In genomic region chr2:172200495-172201085, GRCh38 we compare ENCODE assay signal across 8 cellular contexts.
A peak's percentile ranks its signal among the peaks of the same experiment; 100 is the strongest.
DNase-seq lines count a peak whose midpoint lies in the region; ATAC-seq and TF ChIP-seq lines count a peak whose summit lies in the region.

No MANE protein-coding gene starts in this region.

- H3K27me3 ChIP-seq in breast epithelium (no peaks in the 10 kb centered on the region), OCI-LY1 (ENCODE audit: insufficient read depth, low read length) (0 out of 2 replicates have a peak, but pooled peaks cover 3% of the 10 kb centered on the region), esophagus muscularis mucosa (no peaks in the 10 kb centered on the region)

- TF ChIP-seq CTCF in MCF 10A (IDR thresholded peaks at IDR 0.05; ENCODE audit: unreplicated experiment) = peak; percentile 41
- no peak for TF ChIP-seq CTCF in breast epithelium (IDR thresholded peaks at IDR 0.05)
- TF ChIP-seq CTCF in OCI-LY1 (IDR thresholded peaks at IDR 0.05; ENCODE audit: low read length) = peak; percentile 51
- TF ChIP-seq CTCF in esophagus muscularis mucosa (IDR thresholded peaks at IDR 0.05) = peak in 2 of 3 experiments; percentile 6 to 27

- BruUV-seq in MCF 10A (replicated peaks; lab: Mats Ljungman, UMichigan) = no TSS peak

- no peak for ATAC-seq in GM19023 (IDR thresholded peaks at IDR 0.05; ENCODE audit: unreplicated experiment)
- no peak for ATAC-seq in HG03196 (IDR thresholded peaks at IDR 0.05; ENCODE audit: unreplicated experiment)
- ATAC-seq in GM18873 (IDR thresholded peaks at IDR 0.05; ENCODE audit: low FRiP score, unreplicated experiment) = no peak

- H3K9ac ChIP-seq in OCI-LY1 (ENCODE audit: low read length) = no peak overlapping the region

- H3K4me1 Mint-ChIP-seq in MCF 10A (ENCODE audit: insufficient read depth, unreplicated experiment) = peaks cover 30% of the 10 kb centered on the region

- TF ChIP-seq POLR2A in breast epithelium (IDR thresholded peaks at IDR 0.05) = no peak
- no peak for TF ChIP-seq POLR2A in esophagus muscularis mucosa (IDR thresholded peaks at IDR 0.05; ENCODE audit: low read depth)

- H3K9me3 ChIP-seq in breast epithelium (peaks cover 5 to 6% of the 10 kb centered on the region in 2 donors), OCI-LY1 (ENCODE audit: low read length) (0 out of 2 replicates have a peak, but pooled peaks cover 3% of the 10 kb centered on the region), esophagus muscularis mucosa (peaks cover 0 to 16% (median 10%) of the 10 kb centered on the region in 4 donors)

- H3K9me3 Mint-ChIP-seq in MCF 10A (ENCODE audit: unreplicated experiment) = no peaks in the 10 kb centered on the region

- H3F3A ChIP-seq in OCI-LY1 (ENCODE audit: insufficient read depth, low read length) = no peaks in the 10 kb centered on the region

- no peaks in the 10 kb centered on the region for H3K4me1 ChIP-seq in breast epithelium
- no peaks in the 10 kb centered on the region for H3K4me1 ChIP-seq in OCI-LY1 (ENCODE audit: insufficient read depth, low read length, severe bottlenecking)
- H3K4me1 ChIP-seq in esophagus muscularis mucosa = no peaks in the 10 kb centered on the region

- POLR2A ChIA-PET in MCF 10A (lab: Yijun Ruan, JAX) = interaction anchor here (0.6 to 1.4 kb wide), 5 partner anchors 19 to 252 kb away, joined by 3 to 9 read pairs (median 3); no protein-coding TSS in a partner anchor

- no peaks in the 10 kb centered on the region for H3K79me2 ChIP-seq in OCI-LY1 (ENCODE audit: insufficient read depth, low read length)

- peak overlapping the region in 1 of 2 donors; percentile 13 for H3K27ac ChIP-seq in breast epithelium
- H3K27ac ChIP-seq in OCI-LY1 (ENCODE audit: low read depth, low read length, poor library complexity, severe bottlenecking) = no peak overlapping the region
- H3K27ac ChIP-seq in esophagus muscularis mucosa (replicated peaks in 1 of 4) = no peak overlapping the region

- H3K4me3 ChIP-seq in breast epithelium (no peak overlapping the region), OCI-LY1 (ENCODE audit: low read depth, low read length, poor library complexity, severe bottlenecking) (no peak overlapping the region), esophagus muscularis mucosa (no peak overlapping the region)

- H2AFZ ChIP-seq in OCI-LY1 (ENCODE audit: low read length) = no peak overlapping the region

- no peak overlapping the region for H3K4me3 Mint-ChIP-seq in MCF 10A (ENCODE audit: unreplicated experiment)

- intact Hi-C loops in MCF 10A (cut with micrococcal nuclease) = loop anchor here (10.0 kb wide), 1 partner anchor 264 kb away; no protein-coding TSS in a partner anchor
- intact Hi-C loops in breast epithelium (cut with DNase I; ENCODE audit: low total_unique reads) = no loop called here
- intact Hi-C loops in esophagus muscularis mucosa (cut with DNase I) = no loop called here

- H3K27me3 Mint-ChIP-seq in MCF 10A (ENCODE audit: insufficient read depth, unreplicated experiment) = no peaks in the 10 kb centered on the region

- no peak overlapping the region for H3K4me2 ChIP-seq in OCI-LY1 (ENCODE audit: low read length)

- H3K36me3 ChIP-seq in breast epithelium (no peaks in the 10 kb centered on the region), OCI-LY1 (ENCODE audit: insufficient read depth, low read length) (no peaks in the 10 kb centered on the region), esophagus muscularis mucosa (no peaks in the 10 kb centered on the region)

- H3K27ac Mint-ChIP-seq in MCF 10A (ENCODE audit: low read depth, unreplicated experiment) = peak overlapping the region; percentile 49

- TF ChIP-seq EP300 in esophagus muscularis mucosa (IDR thresholded peaks at IDR 0.05) = no peak

- CTCF ChIA-PET in MCF 10A (lab: Yijun Ruan, JAX) = interaction anchor here (0.5 to 1.9 kb wide), 5 partner anchors 9 to 29 kb away, joined by 3 to 5 read pairs (median 4); no protein-coding TSS in a partner anchor

- DNase-seq in MCF 10A (ENCODE audit: unreplicated experiment) (peak; percentile 51), breast epithelium (ENCODE audit: low spot score in 2 of 2) (no peak), esophagus muscularis mucosa (ENCODE audit: extremely low spot score) (no peak), smooth muscle cell of the brain vasculature (ENCODE audit: low read depth, low spot score) (peak; percentile 10)

- H3K9me2 ChIP-seq in OCI-LY1 (ENCODE audit: low read depth, low read length) = no peaks in the 10 kb centered on the region

- H3K36me3 Mint-ChIP-seq in MCF 10A (ENCODE audit: insufficient read depth, unreplicated experiment) = peaks cover 9% of the 10 kb centered on the region

- WGBS in esophagus muscularis mucosa = 88% methylated on average over 2 of the region's 2 CpGs

- no peaks in the 10 kb centered on the region for H4K20me1 ChIP-seq in OCI-LY1 (ENCODE audit: insufficient read depth, low read length)

Comparison
In these comparisons a context has a peak if more than half of its experiments do, and no peak if none do; other contexts are left out.
1. DNase-seq: peak in MCF 10A (single experiment) and smooth muscle cell of the brain vasculature (single experiment); none in breast epithelium (0 of 2) and esophagus muscularis mucosa (single experiment).
2. CTCF ChIP-seq: peak in MCF 10A (single experiment), OCI-LY1 (single experiment) and esophagus muscularis mucosa (2 of 3); none in breast epithelium (0 of 3).